In genomic region chr19:49651871-49652722, GRCh38 we compare ENCODE assay signal across 14 cellular contexts. TPM values are rescaled to one million over a fixed set of nuclear protein-coding genes. Genes with fewer than 3 reads are reported as not detected.
DNase-seq lines count a peak whose midpoint lies in the region; ATAC-seq lines count a peak whose summit lies in the region.
"Had no signal": no experiment of that assay in that cellular context is flagged by ENCODE, and none has a peak within 500 bp of the region (broad histone marks: within the 10 kb centered on the region; RNA-seq: fewer than 3 reads in every experiment).

No MANE protein-coding gene starts in this region.

- H3K4me3 Mint-ChIP-seq in stimulated activated naive CD8-positive, alpha-beta T cell treated with anti-CD3 and anti-CD28 coated beads, Interleukin-15, amount 100 ng/mL, for 72 hours = no peak overlapping the region
- no peak overlapping the region for H3K4me3 Mint-ChIP-seq in stimulated activated memory B cell treated with anti-CD40 and anti-IgM and Interleukin-4, amounts not matched to agents 10 μg/mL and 1 μg/mL and 100 μg/mL, for 72 hours
- H3K4me3 Mint-ChIP-seq: CD4-positive, alpha-beta memory T cell had no signal

- H3K27ac Mint-ChIP-seq in stimulated activated naive CD8-positive, alpha-beta T cell treated with anti-CD3 and anti-CD28 coated beads, Interleukin-15, amount 100 ng/mL, for 72 hours = no peak overlapping the region
- H3K27ac Mint-ChIP-seq in stimulated activated memory B cell treated with anti-CD40 and anti-IgM and Interleukin-4, amounts not matched to agents 10 μg/mL and 1 μg/mL and 100 μg/mL, for 72 hours = no peak overlapping the region

- H3K9me3 ChIP-seq in SJCRH30 (replicated peaks) = no peaks in the 10 kb centered on the region

- H3K9me3 Mint-ChIP-seq in stimulated activated naive CD8-positive, alpha-beta T cell treated with anti-CD3 and anti-CD28 coated beads, Interleukin-15, amount 100 ng/mL, for 72 hours = no peaks in the 10 kb centered on the region
- no peaks in the 10 kb centered on the region for H3K9me3 Mint-ChIP-seq in stimulated activated memory B cell treated with anti-CD40 and anti-IgM and Interleukin-4, amounts not matched to agents 10 μg/mL and 1 μg/mL and 100 μg/mL, for 72 hours
- H3K9me3 Mint-ChIP-seq: CD4-positive, alpha-beta memory T cell had no signal

- DNase-seq in stimulated activated naive CD8-positive, alpha-beta T cell treated with anti-CD3 and anti-CD28 coated beads, Interleukin-15, amount 100 ng/mL, for 72 hours = no peak
- DNase-seq in stimulated activated naive CD8-positive, alpha-beta T cell treated with anti-CD3 and anti-CD28 coated beads, Interleukin-15, Interleukin-2, amounts not matched to agents 100 U/mL and 50 U/mL, for 24 hours = no peak
- DNase-seq in H7 (peak; percentile 64), SJCRH30 (no peak)
- DNase-seq: C1 segment of cervical spinal cord, Calu3, COR-L47, DMS153, DND-41, GOT3, HCEC 1CT had no signal

- H3K4me1 Mint-ChIP-seq in stimulated activated naive CD8-positive, alpha-beta T cell treated with anti-CD3 and anti-CD28 coated beads, Interleukin-15, amount 100 ng/mL, for 72 hours = peaks cover 1% of the 10 kb centered on the region
- peaks cover 6% of the 10 kb centered on the region for H3K4me1 Mint-ChIP-seq in stimulated activated memory B cell treated with anti-CD40 and anti-IgM and Interleukin-4, amounts not matched to agents 10 μg/mL and 1 μg/mL and 100 μg/mL, for 72 hours

- peak; percentile 40 for ATAC-seq in stimulated activated naive CD8-positive, alpha-beta T cell treated with anti-CD3 and anti-CD28 coated beads, Interleukin-15, amount 100 ng/mL, for 72 hours
- ATAC-seq in stimulated activated naive CD8-positive, alpha-beta T cell treated with anti-CD3 and anti-CD28 coated beads, Interleukin-15, Interleukin-2, amounts not matched to agents 100 U/mL and 50 U/mL, for 24 hours = no peak
- peak; percentile 61 for ATAC-seq in stimulated activated memory B cell treated with anti-CD40 and anti-IgM and Interleukin-4, amounts not matched to agents 10 μg/mL and 1 μg/mL and 100 μg/mL, for 72 hours
- ATAC-seq in HG03159 (IDR thresholded peaks at IDR 0.05; ENCODE audit: unreplicated experiment) = no peak

- H3K36me3 ChIP-seq in H7 (replicated peaks; ENCODE audit: control insufficient read depth, insufficient read depth, low read length) (peaks cover 30% of the 10 kb centered on the region), SJCRH30 (peaks cover 51% of the 10 kb centered on the region)

- H3K4me3 ChIP-seq in H7 (ENCODE audit: insufficient read depth, low read depth, low read length) (no peak overlapping the region), SJCRH30 (no peak overlapping the region)

- H3K27me3 ChIP-seq in H7 (ENCODE audit: control insufficient read depth, insufficient read depth, low read length) = no peaks in the 10 kb centered on the region
- no peaks in the 10 kb centered on the region for H3K27me3 ChIP-seq in SJCRH30

- H3K27me3 Mint-ChIP-seq in stimulated activated naive CD8-positive, alpha-beta T cell treated with anti-CD3 and anti-CD28 coated beads, Interleukin-15, amount 100 ng/mL, for 72 hours = no peaks in the 10 kb centered on the region
- no peaks in the 10 kb centered on the region for H3K27me3 Mint-ChIP-seq in stimulated activated memory B cell treated with anti-CD40 and anti-IgM and Interleukin-4, amounts not matched to agents 10 μg/mL and 1 μg/mL and 100 μg/mL, for 72 hours
- H3K27me3 Mint-ChIP-seq: CD4-positive, alpha-beta memory T cell had no signal

- H3K27ac ChIP-seq in SJCRH30 = no peak overlapping the region

- H3K4me1 ChIP-seq in SJCRH30 = no peaks in the 10 kb centered on the region

- H3K36me3 Mint-ChIP-seq in stimulated activated memory B cell treated with anti-CD40 and anti-IgM and Interleukin-4, amounts not matched to agents 10 μg/mL and 1 μg/mL and 100 μg/mL, for 72 hours = peaks cover 42% of the 10 kb centered on the region

RNA-seq across cellular contexts. Expression of gene SCAF1, which starts 10.1 kb away (rescaled TPM):
- total RNA-seq in H7 (2014; rRNA removed; shearing (Covaris generic)) = 32.9 and 37.0 TPM in 2 replicates
- total RNA-seq in SJCRH30 (2014; rRNA removed; shearing (Covaris generic)) = 15.9 and 16.3 TPM in 2 replicates

RNA-seq across cellular contexts. Expression of gene RRAS, which starts 12.2 kb away (rescaled TPM):
- total RNA-seq in H7 (2014; rRNA removed; shearing (Covaris generic)) = 13.3 and 20.1 TPM in 2 replicates
- total RNA-seq in SJCRH30 (2014; rRNA removed; shearing (Covaris generic)) = 7.5 and 7.6 TPM in 2 replicates

RNA-seq across cellular contexts. Expression of gene IRF3, which starts 13.6 kb away (rescaled TPM):
- 107 and 108 TPM in 2 replicates for total RNA-seq in H7 (2014; rRNA removed; shearing (Covaris generic))
- 35.1 and 38.6 TPM in 2 replicates for total RNA-seq in SJCRH30 (2014; rRNA removed; shearing (Covaris generic))

RNA-seq across cellular contexts. Expression of gene BCL2L12, which starts 13.6 kb away (rescaled TPM):
- total RNA-seq in H7 (2014; rRNA removed; shearing (Covaris generic)) = 34.3 and 42.5 TPM in 2 replicates
- total RNA-seq in SJCRH30 (2014; rRNA removed; shearing (Covaris generic)) = 45.2 and 61.7 TPM in 2 replicates

RNA-seq across cellular contexts. Expression of gene PRMT1, which starts 25.0 kb away (rescaled TPM):
- total RNA-seq in H7 (2014; rRNA removed; shearing (Covaris generic)) = 690 and 848 TPM in 2 replicates
- 385 and 390 TPM in 2 replicates for total RNA-seq in SJCRH30 (2014; rRNA removed; shearing (Covaris generic))

Comparison
In these comparisons a context has a peak if more than half of its experiments do, and no peak if none do; other contexts are left out.
1. ATAC-seq: peak in stimulated activated naive CD8-positive, alpha-beta T cell treated with anti-CD3 and anti-CD28 coated beads, Interleukin-15, amount 100 ng/mL, for 72 hours (single experiment) and stimulated activated memory B cell treated with anti-CD40 and anti-IgM and Interleukin-4, amounts not matched to agents 10 μg/mL and 1 μg/mL and 100 μg/mL, for 72 hours (single experiment); none in stimulated activated naive CD8-positive, alpha-beta T cell treated with anti-CD3 and anti-CD28 coated beads, Interleukin-15, Interleukin-2, amounts not matched to agents 100 U/mL and 50 U/mL, for 24 hours (single experiment) and HG03159 (single experiment).